Comparison of ENCODE assay signal across 9 cellular contexts in genomic region chr6:90611543-90611864, GRCh38. TPM values are rescaled to one million over a fixed set of nuclear protein-coding genes. Genes with fewer than 3 reads are reported as not detected.
DNase-seq lines count a peak whose midpoint lies in the region; ATAC-seq, FAIRE-seq and TF ChIP-seq lines count a peak whose summit lies in the region.
"Had no signal": no experiment of that assay in that cellular context is flagged by ENCODE, and none has a peak within 500 bp of the region (broad histone marks: within the 10 kb centered on the region; RNA-seq: fewer than 3 reads in every experiment).

No MANE protein-coding gene starts in this region.

- no peak overlapping the region; the same call in 1 of the 2 replicates for H2BK15ac ChIP-seq in H1 (ENCODE audit: low read length)

- no peaks in the 10 kb centered on the region for H3K79me1 ChIP-seq in H1 (ENCODE audit: low read depth, low read length)

- H3K56ac ChIP-seq in H1 (replicated peaks; ENCODE audit: insufficient read length, low read depth, low read length): peak overlapping the region; percentile 42

- peak overlapping the region; percentile 96 for H3K18ac ChIP-seq in H1 (ENCODE audit: extremely low read depth, low read length)

- H3K14ac ChIP-seq in H1 (ENCODE audit: insufficient read length): no peak overlapping the region

- H3K4me3 ChIP-seq in CD4-positive, CD25-positive, alpha-beta regulatory T cell (ENCODE audit: low read depth, low read length): peak overlapping the region; percentile 42
- peak overlapping the region; percentile 72 for H3K4me3 ChIP-seq in MM.1S (ENCODE audit: low read length)
- peak overlapping the region; percentile 54 to 72 (median 58) for H3K4me3 ChIP-seq in H1 (ENCODE audit: extremely low read depth in 1 of 4, insufficient read depth in 2 of 4, low read depth in 3 of 4, low read length in 4 of 4)
- peak overlapping the region; percentile 72 for H3K4me3 ChIP-seq in osteoblast (ENCODE audit: insufficient read depth, low read length)

- ATAC-seq in CD4-positive, CD25-positive, alpha-beta regulatory T cell (ENCODE audit: low read depth in 2 of 2): no peak
- ATAC-seq in GM18502 (IDR thresholded peaks at IDR 0.05; ENCODE audit: poor library complexity, unreplicated experiment): no peak
- no peak for ATAC-seq in GM18868 (IDR thresholded peaks at IDR 0.05; ENCODE audit: unreplicated experiment)

- FAIRE-seq in H1 (lab: Jason Lieb, UNC): no peak
- FAIRE-seq: bronchial epithelial cell had no signal

- H3K9me3 ChIP-seq in CD4-positive, CD25-positive, alpha-beta regulatory T cell (ENCODE audit: control insufficient read depth in 2 of 2, low read length in 2 of 2): no peaks in the 10 kb centered on the region
- no peaks in the 10 kb centered on the region for H3K9me3 ChIP-seq in MM.1S (replicated peaks; ENCODE audit: insufficient read depth, low read length)
- H3K9me3 ChIP-seq in H1 (ENCODE audit: insufficient read depth in 2 of 2, low read depth in 1 of 2, low read length in 1 of 2): no peaks in the 10 kb centered on the region
- H3K9me3 ChIP-seq in osteoblast (ENCODE audit: low read depth, low read length): no peaks in the 10 kb centered on the region

- H3F3A ChIP-seq in MM.1S (ENCODE audit: insufficient read depth, low read length): no peaks in the 10 kb centered on the region

- peaks cover 86% of the 10 kb centered on the region for H3K27me3 Mint-ChIP-seq in CD4-positive, CD25-positive, alpha-beta regulatory T cell

- TF ChIP-seq POLR2A in H1 (IDR thresholded peaks at IDR 0.05; ENCODE audit: control extremely low read depth in 1 of 2, low read depth in 2 of 2, low read length in 2 of 2): no peak

- H3K9me3 Mint-ChIP-seq in CD4-positive, CD25-positive, alpha-beta regulatory T cell: peaks cover 0 to 2% (median 0%) of the 10 kb centered on the region in 7 donors

- H2AK5ac ChIP-seq in H1 (ENCODE audit: low read depth, low read length): no peak overlapping the region

- H3K23me2 ChIP-seq in H1 (ENCODE audit: low read depth, low read length): peaks cover 13% of the 10 kb centered on the region

- no peaks in the 10 kb centered on the region for H3K36me3 Mint-ChIP-seq in CD4-positive, CD25-positive, alpha-beta regulatory T cell

- 2% methylated on average over 7 of the region's 7 CpGs; no CpG with 5 or more reads in 1 of the 2 experiments for WGBS in H1 (ENCODE audit: extremely low coverage in 1 of 2, insufficient coverage in 1 of 2, insufficient read length in 1 of 2, insufficient replicate concordance in 2 of 2, low coverage in 1 of 2, low lambda C conversion rate in 2 of 2, missing lambda C conversion rate in 1 of 2), 2 experiments

- peak overlapping the region; percentile 74 for H3K4me2 ChIP-seq in MM.1S (ENCODE audit: low read depth, low read length)
- peak overlapping the region; percentile 68 to 84 for H3K4me2 ChIP-seq in H1 (ENCODE audit: insufficient read depth in 1 of 2, low read depth in 2 of 2, low read length in 2 of 2)
- peak overlapping the region; percentile 93 for H3K4me2 ChIP-seq in osteoblast (ENCODE audit: insufficient read depth, low read length)

- CTCF ChIA-PET in H1 (lab: Charles Lee; ENCODE audit: partially characterized antibody): interaction anchor here (0.8 to 5.0 kb wide), 10 partner anchors 10 to 471 kb away, joined by 3 to 25 read pairs (median 5); no protein-coding TSS in a partner anchor

- no peak overlapping the region for H3K23ac ChIP-seq in H1 (ENCODE audit: insufficient read length)

- H3K4me1 ChIP-seq in CD4-positive, CD25-positive, alpha-beta regulatory T cell (ENCODE audit: control insufficient read depth, insufficient read depth, low read length, poor library complexity, severe bottlenecking): peaks cover 16% of the 10 kb centered on the region
- H3K4me1 ChIP-seq in MM.1S (ENCODE audit: low read length) (no peaks in the 10 kb centered on the region), H1 (replicated peaks in 1 of 4; ENCODE audit: control insufficient read depth in 3 of 4, insufficient read depth in 4 of 4, low read length in 3 of 4) (peaks cover 4 to 11% (median 7%) of the 10 kb centered on the region in 4 experiments), osteoblast (ENCODE audit: insufficient read depth, low read length) (peaks cover 9% of the 10 kb centered on the region)

- H2BK20ac ChIP-seq in H1 (ENCODE audit: low read length): no peak overlapping the region

- peaks cover 45% of the 10 kb centered on the region for H3K27me3 ChIP-seq in CD4-positive, CD25-positive, alpha-beta regulatory T cell (ENCODE audit: control insufficient read depth, insufficient read depth, low read length)
- no peaks in the 10 kb centered on the region for H3K27me3 ChIP-seq in MM.1S (replicated peaks; ENCODE audit: insufficient read depth, low read length)
- H3K27me3 ChIP-seq in H1 (replicated peaks in 1 of 4; ENCODE audit: control insufficient read depth in 3 of 4, extremely low read depth in 1 of 4, insufficient read depth in 3 of 4, low read length in 3 of 4): peaks cover 0 to 10% (median 7%) of the 10 kb centered on the region in 4 experiments; a peak in 6 of 7 replicates
- peaks cover 4% of the 10 kb centered on the region for H3K27me3 ChIP-seq in osteoblast (ENCODE audit: insufficient read depth, low read length)

- H4K20me1 ChIP-seq in MM.1S (ENCODE audit: insufficient read depth, low read length) (no peaks in the 10 kb centered on the region), H1 (replicated peaks in 1 of 2; ENCODE audit: control insufficient read depth in 1 of 2, insufficient read depth in 2 of 2, low read length in 2 of 2) (no peaks in the 10 kb centered on the region), osteoblast (ENCODE audit: insufficient read depth, low read length) (no peaks in the 10 kb centered on the region)

- H4K5ac ChIP-seq in H1 (ENCODE audit: insufficient read length, low read depth, low read length): no peak overlapping the region

- peak overlapping the region; percentile 66 to 93 (median 84) for H3K4me3 Mint-ChIP-seq in CD4-positive, CD25-positive, alpha-beta regulatory T cell

- H3K9me2 ChIP-seq in MM.1S (replicated peaks; ENCODE audit: insufficient read depth, low read length): no peaks in the 10 kb centered on the region

- H2AFZ ChIP-seq in MM.1S (ENCODE audit: low read length): peak overlapping the region; percentile 94
- peak overlapping the region; percentile 11 for H2AFZ ChIP-seq in H1 (ENCODE audit: low read length)
- peak overlapping the region; percentile 82 for H2AFZ ChIP-seq in osteoblast (ENCODE audit: low read length)

- H2BK12ac ChIP-seq in H1 (ENCODE audit: low read depth, low read length): 0 out of 2 replicates have a peak overlapping the region, but pooled peaks have one; percentile 30

- H4K91ac ChIP-seq in H1 (replicated peaks; ENCODE audit: insufficient read length, low read length): peak overlapping the region; percentile 94

- peaks cover 0 to 19% (median 9%) of the 10 kb centered on the region in 4 donors for H3K4me1 Mint-ChIP-seq in CD4-positive, CD25-positive, alpha-beta regulatory T cell

- DNase-seq in CD4-positive, CD25-positive, alpha-beta regulatory T cell: peak in 1 of 3 donors; percentile 7
- DNase-seq in MM.1S (no peak), H1 (ENCODE audit: low read depth in 1 of 2, low spot score in 2 of 2) (no peak), osteoblast (ENCODE audit: insufficient read length, low spot score, missing footprints) (peak; percentile 75), retina (no peak), mucosa of gallbladder (ENCODE audit: low spot score) (no peak)

- no peaks in the 10 kb centered on the region for H3K79me2 ChIP-seq in MM.1S (ENCODE audit: low read length)
- no peaks in the 10 kb centered on the region for H3K79me2 ChIP-seq in H1 (ENCODE audit: control insufficient read depth in 1 of 2, insufficient read depth in 2 of 2, low read length in 2 of 2)
- no peaks in the 10 kb centered on the region for H3K79me2 ChIP-seq in osteoblast (ENCODE audit: insufficient read depth, low read length)

- H4K8ac ChIP-seq in H1 (ENCODE audit: extremely low read depth, insufficient read depth, low read length): no peak overlapping the region; the same call in 1 of the 2 replicates

- no peak overlapping the region for H3K27ac Mint-ChIP-seq in CD4-positive, CD25-positive, alpha-beta regulatory T cell

- H3K36me3 ChIP-seq in CD4-positive, CD25-positive, alpha-beta regulatory T cell (ENCODE audit: control insufficient read depth, insufficient read depth, low read length): no peaks in the 10 kb centered on the region
- H3K36me3 ChIP-seq in MM.1S (replicated peaks; ENCODE audit: insufficient read depth, low read length): no peaks in the 10 kb centered on the region
- H3K36me3 ChIP-seq in H1 (ENCODE audit: control insufficient read depth in 2 of 4, insufficient read depth in 4 of 4, low read length in 3 of 4): no peaks in the 10 kb centered on the region
- H3K36me3 ChIP-seq in osteoblast (ENCODE audit: insufficient read depth, low read length): no peaks in the 10 kb centered on the region

- H2BK5ac ChIP-seq in H1 (ENCODE audit: low read depth, low read length): peak overlapping the region; percentile 93; the same call in 1 of the 2 replicates

- no peak for TF ChIP-seq EP300 in H1 (IDR thresholded peaks at IDR 0.05; ENCODE audit: borderline replicate concordance in 1 of 2, low read depth in 2 of 2, low read length in 2 of 2)

- H3K9ac ChIP-seq in MM.1S (ENCODE audit: low read length) (no peak overlapping the region), H1 (replicated peaks in 1 of 4; ENCODE audit: extremely low read depth in 1 of 4, low read depth in 3 of 4, low read length in 3 of 4) (peak overlapping the region in 2 of 4 experiments; percentile 59 to 70; a peak in 3 of 7 replicates)

- no peak overlapping the region for H2BK120ac ChIP-seq in H1 (replicated peaks; ENCODE audit: low read depth, low read length)

- TF ChIP-seq CTCF in MM.1S (IDR thresholded peaks at IDR 0.05; ENCODE audit: low read length) (no peak), H1 (IDR thresholded peaks at IDR 0.05; ENCODE audit: control extremely low read depth in 1 of 3, insufficient read depth in 1 of 3, low read depth in 1 of 3, low read length in 3 of 3) (peak in 1 of 3 experiments; percentile 11; a peak in 1 of 4 replicates), osteoblast (IDR thresholded peaks at IDR 0.05; ENCODE audit: extremely low read depth, low read depth, low read length) (no peak)

- no peak overlapping the region for H3K27ac ChIP-seq in CD4-positive, CD25-positive, alpha-beta regulatory T cell (ENCODE audit: insufficient read depth, low read length, poor library complexity, severe bottlenecking)
- H3K27ac ChIP-seq in MM.1S (ENCODE audit: low read length) (no peak overlapping the region), H1 (ENCODE audit: low read depth, low read length) (no peak overlapping the region), osteoblast (ENCODE audit: low read depth, low read length) (no peak overlapping the region)

- H3K4ac ChIP-seq in H1 (replicated peaks; ENCODE audit: insufficient read length, low read depth, low read length): no peak overlapping the region

- TF ChIP-seq RAD21 in H1 (IDR thresholded peaks at IDR 0.05 in 1 of 2, conservative IDR thresholded peaks at IDR 0.05 in 1 of 2; ENCODE audit: low read depth in 2 of 2, low read length in 2 of 2): 0 out of 4 replicates have a peak, but pooled peaks of 1 of the 2 experiments have one; percentile 20

- POLR2A ChIA-PET in H1 (lab: Charles Lee; ENCODE audit: partially characterized antibody): interaction anchor here (0.7 to 2.0 kb wide), 3 partner anchors 9 to 668 kb away, joined by 3 to 5 read pairs (median 3); no protein-coding TSS in a partner anchor

RNA-seq across cellular contexts. Expression of gene MAP3K7, which starts 24.6 kb away (rescaled TPM):
- total RNA-seq in CD4-positive, CD25-positive, alpha-beta regulatory T cell: 21.1 TPM
- 10 to 100 TPM; 23.4 to 27.9 (median 25.4) TPM for polyA plus RNA-seq in CD4-positive, CD25-positive, alpha-beta regulatory T cell
- 34.0 and 34.8 TPM in 2 replicates for total RNA-seq in H1 (2021; fragmentation: NEBNext Ultra II Directional; extraction: Animal tissue kit (Norgen Biotek cat#: 25700))
- 14.8 and 27.3 TPM in 2 replicates for polyA plus RNA-seq in H1 (2011; rRNA removed)
- polyA plus RNA-seq in H1 (2011; cell fraction: cytosol; rRNA removed): 28.1 TPM
- polyA plus RNA-seq in H1 (2011; cell fraction: nucleus; rRNA removed): 30.1 TPM
- polyA plus RNA-seq in H1 (2012, experiment 1 of 2): 17.4 to 24.3 TPM (median 20.4 TPM) in 4 replicates
- polyA plus RNA-seq in H1 (2012, experiment 2 of 2): 2.1 TPM
- 33.0 TPM for polyA plus RNA-seq in H1 (2013, experiment 1 of 2)
- polyA plus RNA-seq in H1 (2013, experiment 2 of 2): 29.6 TPM
- 32.2 and 50.6 TPM in 2 replicates for polyA minus RNA-seq in H1 (2011; rRNA and poly(A)+ RNA removed)
- polyA minus RNA-seq in H1 (2011; cell fraction: cytosol; rRNA and poly(A)+ RNA removed): 18.6 TPM
- polyA minus RNA-seq in H1 (2011; cell fraction: nucleus; rRNA and poly(A)+ RNA removed): 63.8 TPM
- total RNA-seq in osteoblast (38.4 and 39.2 TPM in 2 replicates), mucosa of gallbladder (21.2 TPM)

Comparison
In these comparisons a context has a peak if more than half of its experiments do, and no peak if none do; other contexts are left out.
1. H2AFZ ChIP-seq: peak in every context shown above with its lines; median percentile 94 in MM.1S; 82 in osteoblast; 11 in H1.